Comparison of ENCODE assay signal across 21 cellular contexts in genomic region chr12:95966287-95966870, GRCh38. TPM values are rescaled to one million over a fixed set of nuclear protein-coding genes. Genes with fewer than 3 reads are reported as not detected.
DNase-seq lines count a peak whose midpoint lies in the region; FAIRE-seq and TF ChIP-seq lines count a peak whose summit lies in the region.
"Had no signal": no experiment of that assay in that cellular context is flagged by ENCODE, and none has a peak within 500 bp of the region (broad histone marks: within the 10 kb centered on the region; RNA-seq: fewer than 3 reads in every experiment).

No MANE protein-coding gene starts in this region.

- no peak overlapping the region for H3K23ac ChIP-seq in H1 (ENCODE audit: insufficient read length)

- H3F3A ChIP-seq in smooth muscle cell (ENCODE audit: low read depth), result no peaks in the 10 kb centered on the region

- H3K9me3 Mint-ChIP-seq in chondrocyte (ENCODE audit: low read depth) (no peaks in the 10 kb centered on the region), nephron progenitor cell (peaks cover 13% of the 10 kb centered on the region)
- H3K9me3 Mint-ChIP-seq: IgD-negative memory B cell; T-helper 2 cell treated with Interferon-gamma antibody and Interleukin-4, amounts not matched to agents 5 μg/mL and 100 μg/mL, for 36 hours had no signal

- no peaks in the 10 kb centered on the region for H3K23me2 ChIP-seq in H1 (ENCODE audit: low read depth, low read length)

- H4K20me1 ChIP-seq in H1 (replicated peaks in 1 of 2; ENCODE audit: control insufficient read depth in 1 of 2, insufficient read depth in 2 of 2, low read length in 2 of 2) (no peaks in the 10 kb centered on the region), smooth muscle cell (ENCODE audit: low read depth) (no peaks in the 10 kb centered on the region)

- H3K79me2 ChIP-seq in H1 (ENCODE audit: control insufficient read depth in 1 of 2, insufficient read depth in 2 of 2, low read length in 2 of 2), result no peaks in the 10 kb centered on the region
- no peaks in the 10 kb centered on the region for H3K79me2 ChIP-seq in smooth muscle cell (ENCODE audit: low read depth)

- H3K4me1 ChIP-seq in H1 (replicated peaks in 1 of 4; ENCODE audit: control insufficient read depth in 3 of 4, insufficient read depth in 4 of 4, low read length in 3 of 4), result peaks cover 0 to 8% (median 4%) of the 10 kb centered on the region in 4 experiments; a peak in 5 of 7 replicates
- no peaks in the 10 kb centered on the region for H3K4me1 ChIP-seq in smooth muscle cell (ENCODE audit: low read depth)
- H3K4me1 ChIP-seq: HAP-1 had no signal

- H2BK20ac ChIP-seq in H1 (ENCODE audit: low read length), result no peak overlapping the region

- H2BK120ac ChIP-seq in H1 (replicated peaks; ENCODE audit: low read depth, low read length), result no peak overlapping the region

- H3K27ac Mint-ChIP-seq in chondrocyte (ENCODE audit: unreplicated experiment) (no peak overlapping the region), nephron progenitor cell (no peak overlapping the region)
- H3K27ac Mint-ChIP-seq: IgD-negative memory B cell; T-helper 2 cell treated with Interferon-gamma antibody and Interleukin-4, amounts not matched to agents 5 μg/mL and 100 μg/mL, for 36 hours had no signal

- no peak overlapping the region for H3K14ac ChIP-seq in H1 (ENCODE audit: insufficient read length)

- no peaks in the 10 kb centered on the region for H3K79me1 ChIP-seq in H1 (ENCODE audit: low read depth, low read length)

- H3K4ac ChIP-seq in H1 (replicated peaks; ENCODE audit: insufficient read length, low read depth, low read length), result no peak overlapping the region

- no peak overlapping the region for H2BK5ac ChIP-seq in H1 (ENCODE audit: low read depth, low read length)

- WGBS in H1 (ENCODE audit: extremely low coverage in 1 of 2, insufficient coverage in 1 of 2, insufficient read length in 1 of 2, insufficient replicate concordance in 2 of 2, low coverage in 1 of 2, low lambda C conversion rate in 2 of 2, missing lambda C conversion rate in 1 of 2), 2 experiments, result 87% methylated on average over 7 of the region's 7 CpGs; no CpG with 5 or more reads in 1 of the 2 experiments
- 50% methylated on average over 7 of the region's 7 CpGs for WGBS in smooth muscle cell (ENCODE audit: low lambda C conversion rate)

- no peak overlapping the region for H3K4me3 Mint-ChIP-seq in chondrocyte (ENCODE audit: unreplicated experiment)
- H3K4me3 Mint-ChIP-seq in nephron progenitor cell, result no peak overlapping the region
- H3K4me3 Mint-ChIP-seq: CD14-positive monocyte; IgD-negative memory B cell; T-helper 2 cell treated with Interferon-gamma antibody and Interleukin-4, amounts not matched to agents 5 μg/mL and 100 μg/mL, for 36 hours had no signal

- H3K27me3 ChIP-seq in H1 (replicated peaks in 1 of 4; ENCODE audit: control insufficient read depth in 3 of 4, extremely low read depth in 1 of 4, insufficient read depth in 3 of 4, low read length in 3 of 4), result no peaks in the 10 kb centered on the region
- no peaks in the 10 kb centered on the region for H3K27me3 ChIP-seq in smooth muscle cell (ENCODE audit: low read depth)

- CTCF ChIA-PET in H1 (lab: Charles Lee; ENCODE audit: partially characterized antibody), result interaction anchor here (0.7 to 17.8 kb wide), 6 partner anchors 11 to 342 kb away, joined by 3 to 149 read pairs (median 8); partner anchors contain the start of gene HAL

- TF ChIP-seq CTCF in H1 (IDR thresholded peaks at IDR 0.05; ENCODE audit: control extremely low read depth in 1 of 3, insufficient read depth in 1 of 3, low read depth in 1 of 3, low read length in 3 of 3) (no peak), smooth muscle cell (IDR thresholded peaks at IDR 0.05; ENCODE audit: borderline replicate concordance, insufficient read depth, poor library complexity, severe bottlenecking) (no peak), chondrocyte (IDR thresholded peaks at IDR 0.05) (no peak), nephron progenitor cell (IDR thresholded peaks at IDR 0.05) (no peak)

- H4K8ac ChIP-seq in H1 (ENCODE audit: extremely low read depth, insufficient read depth, low read length), result no peak overlapping the region

- H3K36me3 ChIP-seq in H1 (ENCODE audit: control insufficient read depth in 2 of 4, insufficient read depth in 4 of 4, low read length in 3 of 4), result no peaks in the 10 kb centered on the region
- H3K36me3 ChIP-seq in smooth muscle cell (ENCODE audit: low read depth), result no peaks in the 10 kb centered on the region
- H3K36me3 ChIP-seq: HAP-1 had no signal

- no peak overlapping the region for H3K27ac ChIP-seq in H1 (ENCODE audit: low read depth, low read length)
- no peak overlapping the region for H3K27ac ChIP-seq in smooth muscle cell (ENCODE audit: low read depth)

- no peak overlapping the region for H4K5ac ChIP-seq in H1 (ENCODE audit: insufficient read length, low read depth, low read length)

- H2AK5ac ChIP-seq in H1 (ENCODE audit: low read depth, low read length), result no peak overlapping the region

- H4K91ac ChIP-seq in H1 (replicated peaks; ENCODE audit: insufficient read length, low read length), result no peak overlapping the region

- FAIRE-seq in H1 (lab: Jason Lieb, UNC), result peak; percentile 28
- FAIRE-seq: A204.1 had no signal

- H3K4me1 Mint-ChIP-seq in chondrocyte (ENCODE audit: low read depth) (peaks cover 4% of the 10 kb centered on the region), nephron progenitor cell (peaks cover 22% of the 10 kb centered on the region)

- H3K9me3 ChIP-seq in H1 (ENCODE audit: insufficient read depth in 2 of 2, low read depth in 1 of 2, low read length in 1 of 2) (no peaks in the 10 kb centered on the region; a peak in 1 of 4 replicates), smooth muscle cell (replicated peaks; ENCODE audit: low read depth) (no peaks in the 10 kb centered on the region)
- H3K9me3 ChIP-seq: Caco-2, HAP-1 had no signal

- no peak for TF ChIP-seq EP300 in H1 (IDR thresholded peaks at IDR 0.05; ENCODE audit: borderline replicate concordance in 1 of 2, low read depth in 2 of 2, low read length in 2 of 2)

- H3K36me3 Mint-ChIP-seq in chondrocyte (ENCODE audit: low read depth) (no peaks in the 10 kb centered on the region), nephron progenitor cell (ENCODE audit: low read depth) (peaks cover 7% of the 10 kb centered on the region)

- H2AFZ ChIP-seq in H1 (ENCODE audit: low read length) (no peak overlapping the region), smooth muscle cell (ENCODE audit: low read depth) (peak overlapping the region; percentile 26)

- H3K9ac ChIP-seq in H1 (replicated peaks in 1 of 4; ENCODE audit: extremely low read depth in 1 of 4, low read depth in 3 of 4, low read length in 3 of 4) (no peak overlapping the region), smooth muscle cell (ENCODE audit: low read depth) (no peak overlapping the region)

- H2BK12ac ChIP-seq in H1 (ENCODE audit: low read depth, low read length), result no peak overlapping the region

- DNase-seq in NCI-H146 (lab: John Stamatoyannopoulos, UW) (peak; percentile 32), NCI-H146 treated with DMSO at 0.1 percent for 48 hours (lab: John Stamatoyannopoulos, UW; ENCODE audit: unreplicated experiment) (no peak), HuH-7.5 (ENCODE audit: low spot score) (peak; percentile 59), H1 (ENCODE audit: low read depth in 1 of 2, low spot score in 2 of 2) (no peak), smooth muscle cell (lab: John Stamatoyannopoulos, UW; ENCODE audit: unreplicated experiment) (no peak), chondrocyte (ENCODE audit: low spot score) (no peak), nephron progenitor cell (no peak)
- no peak for DNase-seq in stimulated activated CD4-positive, alpha-beta T cell treated with anti-CD3 and anti-CD28 coated beads, Interleukin-2, amount 100 ng/mL, for 48 hours
- DNase-seq: DMS79 treated with DMSO at 0.1 percent for 48 hours, NCI-H1048, NCI-H1694, NCI-H345, NCI-H748 treated with DMSO at 0.1 percent for 48 hours, SIG-M5 had no signal

- POLR2A ChIA-PET in H1 (lab: Charles Lee; ENCODE audit: partially characterized antibody), result interaction anchor here (0.9 kb wide), 2 partner anchors 24 to 81 kb away, joined by 3 read pairs; partner anchors contain the start of genes AMDHD1 and CCDC38

- H3K4me3 ChIP-seq in H1 (ENCODE audit: extremely low read depth in 1 of 4, insufficient read depth in 2 of 4, low read depth in 3 of 4, low read length in 4 of 4) (no peak overlapping the region), smooth muscle cell (no peak overlapping the region)
- H3K4me3 ChIP-seq: HAP-1 had no signal

- TF ChIP-seq POLR2A in H1 (IDR thresholded peaks at IDR 0.05; ENCODE audit: control extremely low read depth in 1 of 2, low read depth in 2 of 2, low read length in 2 of 2), result no peak

- H3K27me3 Mint-ChIP-seq in chondrocyte (ENCODE audit: low read depth), result peaks cover 2% of the 10 kb centered on the region
- no peaks in the 10 kb centered on the region for H3K27me3 Mint-ChIP-seq in nephron progenitor cell (ENCODE audit: low read depth, poor library complexity)
- H3K27me3 Mint-ChIP-seq: IgD-negative memory B cell had no signal

- TF ChIP-seq RAD21 in H1 (IDR thresholded peaks at IDR 0.05 in 1 of 2, conservative IDR thresholded peaks at IDR 0.05 in 1 of 2; ENCODE audit: low read depth in 2 of 2, low read length in 2 of 2), result no peak

- H2BK15ac ChIP-seq in H1 (ENCODE audit: low read length), result no peak overlapping the region

- H3K56ac ChIP-seq in H1 (replicated peaks; ENCODE audit: insufficient read length, low read depth, low read length), result no peak overlapping the region

- no peak overlapping the region for H3K4me2 ChIP-seq in H1 (ENCODE audit: insufficient read depth in 1 of 2, low read depth in 2 of 2, low read length in 2 of 2)
- H3K4me2 ChIP-seq in smooth muscle cell, result no peak overlapping the region

- H3K18ac ChIP-seq in H1 (ENCODE audit: extremely low read depth, low read length), result no peak overlapping the region

RNA-seq across cellular contexts. Expression of gene AMDHD1, which starts 23.2 kb away (rescaled TPM):
- 0.34 TPM in 1 of 2 replicates, not detected in the other for total RNA-seq in H1 (2021; fragmentation: NEBNext Ultra II Directional; extraction: Animal tissue kit (Norgen Biotek cat#: 25700))
- polyA plus RNA-seq in H1 (2011; rRNA removed) (0.14 TPM in 2 replicates), smooth muscle cell (0.25 TPM in 1 of 2 replicates, not detected in the other)
- polyA plus RNA-seq in H1 (2011; cell fraction: cytosol; rRNA removed), result 0.36 TPM
- polyA plus RNA-seq in H1 (2011; cell fraction: nucleus; rRNA removed), result 0.61 TPM
- 0.14 to 0.54 TPM (median 0.31 TPM) in 3 of 4 replicates, not detected in the other for polyA plus RNA-seq in H1 (2012, experiment 1 of 2)
- polyA plus RNA-seq in H1 (2012, experiment 2 of 2), result not detected
- 0.14 TPM for polyA plus RNA-seq in H1 (2013, experiment 1 of 2)
- 0.17 TPM for polyA plus RNA-seq in H1 (2013, experiment 2 of 2)
- 0.17 and 0.22 TPM in 2 replicates for polyA minus RNA-seq in H1 (2011; rRNA and poly(A)+ RNA removed)
- not detected for polyA minus RNA-seq in H1 (2011; cell fraction: cytosol; rRNA and poly(A)+ RNA removed)
- polyA minus RNA-seq in H1 (2011; cell fraction: nucleus; rRNA and poly(A)+ RNA removed), result 1.6 TPM
- total RNA-seq in smooth muscle cell (0.18 and 0.22 TPM in 2 replicates), chondrocyte (0.31 to 0.42 TPM in 2 of 3 replicates, not detected in the other)

RNA-seq across cellular contexts. Expression of gene CCDC38, which starts 24.0 kb away (rescaled TPM):
- total RNA-seq in H1 (2021; fragmentation: NEBNext Ultra II Directional; extraction: Animal tissue kit (Norgen Biotek cat#: 25700)), result not detected in 2 replicates
- polyA plus RNA-seq in H1 (2011; rRNA removed), result 0.02 TPM in 1 of 2 replicates, not detected in the other
- 0.03 TPM for polyA plus RNA-seq in H1 (2011; cell fraction: cytosol; rRNA removed)
- polyA plus RNA-seq in H1 (2011; cell fraction: nucleus; rRNA removed), result not detected
- not detected in 4 replicates for polyA plus RNA-seq in H1 (2012, experiment 1 of 2)
- polyA plus RNA-seq in H1 (2012, experiment 2 of 2), result not detected
- polyA plus RNA-seq in H1 (2013, experiment 1 of 2), result 0.02 TPM
- polyA plus RNA-seq in H1 (2013, experiment 2 of 2), result not detected
- not detected in 2 replicates for polyA minus RNA-seq in H1 (2011; rRNA and poly(A)+ RNA removed)
- polyA minus RNA-seq in H1 (2011; cell fraction: cytosol; rRNA and poly(A)+ RNA removed), result not detected
- not detected for polyA minus RNA-seq in H1 (2011; cell fraction: nucleus; rRNA and poly(A)+ RNA removed)
- total RNA-seq in smooth muscle cell, result not detected in 2 replicates
- 0.39 TPM in 1 of 2 replicates, not detected in the other for polyA plus RNA-seq in smooth muscle cell
- not detected in 3 replicates for total RNA-seq in chondrocyte
- total RNA-seq: Caco-2, LHCN-M2 had no signal
- polyA plus RNA-seq: CD14-positive monocyte, IgD-negative memory B cell had no signal

RNA-seq across cellular contexts. Expression of gene HAL, which starts 29.8 kb away (rescaled TPM):
- 0.17 and 0.44 TPM in 2 replicates for total RNA-seq in H1 (2021; fragmentation: NEBNext Ultra II Directional; extraction: Animal tissue kit (Norgen Biotek cat#: 25700))
- polyA plus RNA-seq in H1 (2011; rRNA removed), result 0.08 and 0.12 TPM in 2 replicates
- polyA plus RNA-seq in H1 (2011; cell fraction: cytosol; rRNA removed), result 0.40 TPM
- polyA plus RNA-seq in H1 (2011; cell fraction: nucleus; rRNA removed), result 1.2 TPM
- 0.09 to 0.44 TPM (median 0.18 TPM) in 4 replicates for polyA plus RNA-seq in H1 (2012, experiment 1 of 2)
- polyA plus RNA-seq in H1 (2012, experiment 2 of 2), result 0.13 TPM
- 0.16 TPM for polyA plus RNA-seq in H1 (2013, experiment 1 of 2)
- polyA plus RNA-seq in H1 (2013, experiment 2 of 2), result 0.20 TPM
- polyA minus RNA-seq in H1 (2011; rRNA and poly(A)+ RNA removed), result 0.15 and 0.73 TPM in 2 replicates
- polyA minus RNA-seq in H1 (2011; cell fraction: cytosol; rRNA and poly(A)+ RNA removed), result not detected
- polyA minus RNA-seq in H1 (2011; cell fraction: nucleus; rRNA and poly(A)+ RNA removed), result 1.1 TPM
- total RNA-seq in smooth muscle cell, result 0.31 and 0.81 TPM in 2 replicates
- not detected in 2 replicates for polyA plus RNA-seq in smooth muscle cell
- 0.10 to 0.92 TPM (median 0.28 TPM) in 3 replicates for total RNA-seq in chondrocyte
- polyA plus RNA-seq: IgD-negative memory B cell had no signal

Comparison
In these comparisons a context has a peak if more than half of its experiments do, and no peak if none do; other contexts are left out.
1. DNase-seq: peak in NCI-H146 (single experiment) and HuH-7.5 (single experiment); none in NCI-H146 treated with DMSO at 0.1 percent for 48 hours (single experiment), H1 (0 of 2), smooth muscle cell (single experiment), chondrocyte (single experiment), nephron progenitor cell (single experiment) and stimulated activated CD4-positive, alpha-beta T cell treated with anti-CD3 and anti-CD28 coated beads, Interleukin-2, amount 100 ng/mL, for 48 hours (0 of 2).